In genomic region chr16:3530371-3530914, GRCh38 we compare ENCODE assay signal across 22 cellular contexts. TPM values are rescaled to one million over a fixed set of nuclear protein-coding genes. Genes with fewer than 3 reads are reported as not detected.
"Had no signal": no experiment of that assay in that cellular context is flagged by ENCODE, and none has a peak within 500 bp of the region (broad histone marks: within the 10 kb centered on the region; RNA-seq: fewer than 3 reads in every experiment).

No MANE protein-coding gene starts in this region.

- H3K27ac ChIP-seq: brain microvascular endothelial cell, coronary artery, esophagus muscularis mucosa, hepatocyte, ovary, psoas muscle, skin epidermis, tibial nerve, uterus had no signal

- H3K27me3 ChIP-seq: brain microvascular endothelial cell, esophagus muscularis mucosa, hepatocyte, ovary, tibial nerve, uterus had no signal

- H3K36me3 ChIP-seq: ovary, uterus had no signal

- DNase-seq: activated B cell treated with CpG ODN at 0.5 μM for 24 hours; activated CD4-positive, alpha-beta T cell treated with anti-CD3 and anti-CD28 coated beads, Interleukin-2, amount 50 U/mL, for 1 hour; activated CD8-positive, alpha-beta memory T cell treated with anti-CD3 and anti-CD28 coated beads for 24 hours; activated naive CD4-positive, alpha-beta T cell treated with Interleukin-2 at 50 U/mL for 16 hours; aorta; brain microvascular endothelial cell; naive B cell; ovary; psoas muscle; right cardiac atrium; SK-N-SH; stimulated activated CD4-positive, alpha-beta T cell treated with anti-CD3 and anti-CD28 coated beads, Interleukin-2, amount 100 ng/mL, for 48 hours; T-cell; uterus had no signal

- H3K9ac ChIP-seq: SK-N-SH had no signal

- H3K4me2 ChIP-seq: hepatocyte, SK-N-SH had no signal

- H3K79me2 ChIP-seq: hepatocyte had no signal

- H3K9me3 ChIP-seq: esophagus muscularis mucosa, ovary, psoas muscle, SK-N-SH, tibial nerve, uterus had no signal

- H2AFZ ChIP-seq: hepatocyte had no signal

- ATAC-seq: left lobe of liver, psoas muscle, right cardiac atrium, T-cell had no signal

- H3K4me1 ChIP-seq: psoas muscle, tibial nerve, uterus had no signal

- H3K4me3 ChIP-seq: coronary artery, esophagus muscularis mucosa, hepatocyte, ovary, psoas muscle, skin epidermis, tibial nerve, uterus had no signal

RNA-seq across cellular contexts. Expression of gene C16orf90, which starts 35.2 kb away (rescaled TPM):
- total RNA-seq: activated B cell treated with CpG ODN at 0.5 μM for 24 hours, aorta, esophagus muscularis mucosa, hepatocyte, left lobe of liver, lung microvascular endothelial cell, mononuclear cell, ovary, psoas muscle, right cardiac atrium, T-cell, tibial nerve, uterus had no signal
- polyA plus RNA-seq: aorta, hepatocyte, ovary, psoas muscle, right cardiac atrium, SK-N-SH had no signal

RNA-seq across cellular contexts. Expression of gene NLRC3, which starts 46.8 kb away (rescaled TPM):
- polyA plus RNA-seq: SK-N-SH had no signal
